ENCODE assay signal across 29 cellular contexts in the genomic region with DNA sequence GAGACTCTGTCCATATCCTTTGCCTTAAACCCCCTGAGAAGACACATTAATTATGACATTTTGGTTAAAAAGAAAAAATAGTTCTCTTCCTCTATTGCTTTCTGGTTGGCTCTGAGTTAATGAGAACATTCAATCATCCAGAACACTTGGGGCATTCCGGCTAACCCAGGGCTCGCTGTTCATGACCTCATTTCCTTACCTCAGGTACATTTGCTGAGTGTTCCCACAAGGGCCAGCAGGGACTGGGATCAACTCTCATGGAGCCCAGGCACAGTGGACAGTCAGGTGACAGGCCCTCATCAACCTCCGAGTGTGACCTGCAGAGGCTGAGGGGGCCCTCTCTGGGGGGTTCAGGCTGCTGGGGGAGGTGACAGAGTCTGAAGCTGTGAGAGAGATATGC.
"Had no signal": no experiment of that assay in that cellular context is flagged by ENCODE, and none has a peak within 500 bp of the region (broad histone marks: within the 10 kb centered on the region; RNA-seq: fewer than 3 reads in every experiment).

No MANE protein-coding gene starts in this region.

- H3K9me3 ChIP-seq: adrenal gland, body of pancreas, breast epithelium had no signal

- H3K36me3 ChIP-seq: adrenal gland, breast epithelium had no signal

- DNase-seq: activated B cell treated with CpG ODN at 0.5 μM for 24 hours; activated CD4-positive, alpha-beta memory T cell treated with anti-CD3 and anti-CD28 coated beads for 36 hours; activated CD4-positive, alpha-beta T cell treated with anti-CD3 and anti-CD28 coated beads for 4 hours; activated CD4-positive, alpha-beta T cell treated with anti-CD3 and anti-CD28 coated beads, Interleukin-2, amount 50 U/mL, for 1 hour; activated CD4-positive, CD25-positive, alpha-beta regulatory T cell treated with anti-CD3 and anti-CD28 coated beads, Interleukin-2, amount 50 U/mL, for 72 hours; activated CD8-positive, alpha-beta memory T cell treated with anti-CD3 and anti-CD28 coated beads, Interleukin-2, amount 50 U/mL, for 4 hours; activated gamma-delta T cell treated with Interleukin-2 at 50 U/mL for 16 hours; activated naive CD4-positive, alpha-beta T cell treated with anti-CD3 and anti-CD28 coated beads for 36 hours; activated T-cell treated with anti-CD3 and anti-CD28 coated beads for 4 hours; activated T-cell treated with anti-CD3 and anti-CD28 coated beads, Interleukin-2, amount 50 U/mL, for 4 hours; adrenal gland; body of pancreas; Karpas-422; NCI-H1105; NCI-H1436 treated with DMSO at 0.1 percent for 48 hours; NCI-H1694 treated with DMSO at 0.1 percent for 48 hours; NCI-H2029; NCI-H345; NCI-H526; NCI-H748 treated with DMSO at 0.1 percent for 48 hours; PC-9; Right ventricle myocardium superior; SW 1271; T-helper 1 cell; T-helper 2 cell; T-helper 9 cell had no signal

- ATAC-seq: activated naive CD4-positive, alpha-beta T cell treated with anti-CD3 and anti-CD28 coated beads, Interleukin-2, amount 50 U/mL, for 72 hours; activated T-cell treated with anti-CD3 and anti-CD28 coated beads, Interleukin-2, amount 50 U/mL, for 4 hours; body of pancreas had no signal

- H3K4me1 ChIP-seq: adrenal gland, body of pancreas, breast epithelium had no signal

- H3K27me3 ChIP-seq: adrenal gland, body of pancreas, breast epithelium had no signal

- H3K4me3 ChIP-seq: adrenal gland, body of pancreas, breast epithelium, PC-9 had no signal

- H3K27ac ChIP-seq: adrenal gland, body of pancreas, breast epithelium, PC-9, VCaP had no signal
